37 cellular contexts compared by ENCODE assay signal in the genomic region with DNA sequence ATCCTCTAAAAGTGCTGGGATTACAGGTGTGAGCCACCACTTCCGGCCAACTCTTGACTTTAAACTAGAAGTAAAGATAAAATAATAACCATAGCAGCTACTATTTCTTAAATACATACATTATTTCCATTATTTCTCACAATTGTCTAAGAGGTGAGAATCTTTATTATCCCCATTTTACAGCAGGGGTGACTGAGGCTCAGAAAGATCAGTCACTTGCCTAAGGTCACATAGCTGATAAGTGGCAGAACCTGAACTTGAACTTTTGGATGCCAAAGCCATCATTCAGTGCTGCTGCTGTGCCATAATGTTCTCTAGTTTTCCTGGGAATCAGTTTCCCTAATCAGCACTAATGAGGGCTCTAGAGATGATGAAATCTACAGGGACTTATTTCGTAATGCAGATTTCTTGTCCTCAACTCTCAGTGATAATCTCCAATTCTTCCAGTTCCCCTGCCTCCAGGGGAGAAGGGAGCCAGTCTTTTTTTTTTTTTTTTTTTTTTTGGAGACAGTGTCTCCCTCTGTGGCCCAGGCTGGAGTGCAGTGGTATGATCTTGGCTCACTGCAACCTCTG. TPM values are rescaled to one million over a fixed set of nuclear protein-coding genes. Genes with fewer than 3 reads are reported as not detected.
"Had no signal": no experiment of that assay in that cellular context is flagged by ENCODE, and none has a peak within 500 bp of the region (broad histone marks: within the 10 kb centered on the region; RNA-seq: fewer than 3 reads in every experiment).

No MANE protein-coding gene starts in this region.

- FAIRE-seq: astrocyte, bronchial epithelial cell had no signal

- H3K36me3 ChIP-seq: brain microvascular endothelial cell, esophagus muscularis mucosa, gastrocnemius medialis, heart left ventricle had no signal

- DNase-seq: activated CD4-positive, alpha-beta memory T cell treated with anti-CD3 and anti-CD28 coated beads for 36 hours; activated CD4-positive, alpha-beta T cell treated with anti-CD3 and anti-CD28 coated beads for 1 hour; activated CD4-positive, alpha-beta T cell treated with anti-CD3 and anti-CD28 coated beads, Interleukin-2, amount 10 ng/mL, durations not matched to agents 24 days and 14 days; activated CD4-positive, CD25-positive, alpha-beta regulatory T cell; activated CD8-positive, alpha-beta memory T cell treated with anti-CD3 and anti-CD28 coated beads, Interleukin-2, amount 10 ng/mL, durations not matched to agents 7 days and 5 days; activated CD8-positive, alpha-beta memory T cell treated with anti-CD3 and anti-CD28 coated beads, Interleukin-2, amount 50 U/mL, for 4 hours; activated CD8-positive, alpha-beta T cell treated with anti-CD3 and anti-CD28 coated beads, Interleukin-2, amount 10 ng/mL, durations not matched to agents 7 days and 5 days; activated effector memory CD4-positive, alpha-beta T cell treated with anti-CD3 and anti-CD28 coated beads, Interleukin-2, amount 50 U/mL, for 16 hours; activated naive CD4-positive, alpha-beta T cell treated with anti-CD3 and anti-CD28 coated beads for 36 hours; activated naive CD8-positive, alpha-beta T cell treated with anti-CD3 and anti-CD28 coated beads for 36 hours; activated naive CD8-positive, alpha-beta T cell treated with anti-CD3 and anti-CD28 coated beads, Interleukin-2, amount 50 U/mL, for 24 hours; activated T-cell treated with anti-CD3 and anti-CD28 coated beads, Interleukin-2, amount 50 U/mL, for 1 hour; activated T-cell treated with anti-CD3 and anti-CD28 coated beads, Interleukin-2, amount 50 U/mL, for 48 hours; amniotic stem cell; anterior cingulate cortex; brain microvascular endothelial cell; effector CD4-positive, alpha-beta T cell; effector memory CD8-positive, alpha-beta T cell; erythroblast; foreskin keratinocyte; gastrocnemius medialis; glutamatergic neuron; heart left ventricle; T-helper 1 cell; T-helper 17 cell; T1000 had no signal

- H3K36me3 Mint-ChIP-seq: activated CD4-positive, alpha-beta memory T cell treated with anti-CD3 and anti-CD28 coated beads for 36 hours; activated CD8-positive, alpha-beta memory T cell treated with anti-CD3 and anti-CD28 coated beads, Interleukin-2, amount 10 ng/mL, durations not matched to agents 7 days and 5 days; activated naive CD4-positive, alpha-beta T cell treated with anti-CD3 and anti-CD28 coated beads, Interleukin-2, amount 50 U/mL, for 24 hours; activated naive CD8-positive, alpha-beta T cell treated with anti-CD3 and anti-CD28 coated beads for 36 hours had no signal

- H3K9me3 ChIP-seq: esophagus muscularis mucosa, gastrocnemius medialis, heart left ventricle had no signal

- H3K27ac ChIP-seq: brain microvascular endothelial cell, coronary artery, esophagus muscularis mucosa, foreskin keratinocyte, gastrocnemius medialis, heart left ventricle had no signal

- H3K27me3 ChIP-seq: brain microvascular endothelial cell, foreskin keratinocyte had no signal

- H3K9me3 Mint-ChIP-seq: activated CD4-positive, alpha-beta memory T cell treated with anti-CD3 and anti-CD28 coated beads for 36 hours; activated CD4-positive, alpha-beta T cell treated with anti-CD3 and anti-CD28 coated beads, Interleukin-2, amount 10 ng/mL, durations not matched to agents 24 days and 14 days; activated naive CD4-positive, alpha-beta T cell treated with anti-CD3 and anti-CD28 coated beads for 36 hours; activated naive CD4-positive, alpha-beta T cell treated with anti-CD3 and anti-CD28 coated beads, Interleukin-2, amount 50 U/mL, for 24 hours; activated naive CD8-positive, alpha-beta T cell treated with anti-CD3 and anti-CD28 coated beads for 36 hours; activated naive CD8-positive, alpha-beta T cell treated with anti-CD3 and anti-CD28 coated beads, Interleukin-2, amount 50 U/mL, for 24 hours; activated T-helper 1 cell treated with anti-CD3 and anti-CD28 coated beads, Interleukin-12 subunit alpha, Interleukin-12 subunit beta, Interleukin-2, Interleukin-4 antibody, amounts not matched to agents 30 ng/mL and 10 ng/mL and 1 ng/mL, durations not matched to agents 14 hours and 24 hours and 36 hours; activated T-helper 2 cell treated with anti-CD3 and anti-CD28 coated beads, Interferon-gamma antibody, Interleukin-2, Interleukin-4, amounts not matched to agents 10 μg/mL and 5 μg/mL and 100 μg/mL, durations not matched to agents 14 hours and 24 hours and 36 hours; central memory CD8-positive, alpha-beta T cell; dendritic cell treated with granulocyte-macrophage colony-stimulating factor and Interleukin-4, amounts not matched to agents 40 ng/mL and 50 ng/mL, for 4 days; effector memory CD8-positive, alpha-beta T cell; T-helper 2 cell treated with Interferon-gamma antibody and Interleukin-4, amounts not matched to agents 5 μg/mL and 100 μg/mL, for 36 hours had no signal

- H3K4me1 ChIP-seq: foreskin keratinocyte, gastrocnemius medialis had no signal

- H3K27ac Mint-ChIP-seq: activated CD4-positive, alpha-beta memory T cell treated with anti-CD3 and anti-CD28 coated beads for 36 hours; activated CD4-positive, alpha-beta T cell treated with anti-CD3 and anti-CD28 coated beads, Interleukin-2, amount 10 ng/mL, durations not matched to agents 24 days and 14 days; activated CD8-positive, alpha-beta memory T cell treated with anti-CD3 and anti-CD28 coated beads, Interleukin-2, amount 10 ng/mL, durations not matched to agents 7 days and 5 days; activated CD8-positive, alpha-beta T cell treated with anti-CD3 and anti-CD28 coated beads, Interleukin-2, amount 10 ng/mL, durations not matched to agents 7 days and 5 days; activated naive CD4-positive, alpha-beta T cell treated with anti-CD3 and anti-CD28 coated beads for 36 hours; activated naive CD4-positive, alpha-beta T cell treated with anti-CD3 and anti-CD28 coated beads, Interleukin-2, amount 50 U/mL, for 24 hours; activated naive CD8-positive, alpha-beta T cell treated with anti-CD3 and anti-CD28 coated beads for 36 hours; activated naive CD8-positive, alpha-beta T cell treated with anti-CD3 and anti-CD28 coated beads, Interleukin-2, amount 50 U/mL, for 24 hours; activated T-helper 1 cell treated with anti-CD3 and anti-CD28 coated beads, Interleukin-12 subunit alpha, Interleukin-12 subunit beta, Interleukin-2, Interleukin-4 antibody, amounts not matched to agents 30 ng/mL and 10 ng/mL and 1 ng/mL, durations not matched to agents 14 hours and 24 hours and 36 hours; activated T-helper 2 cell treated with anti-CD3 and anti-CD28 coated beads, Interferon-gamma antibody, Interleukin-2, Interleukin-4, amounts not matched to agents 10 μg/mL and 5 μg/mL and 100 μg/mL, durations not matched to agents 14 hours and 24 hours and 36 hours; dendritic cell treated with granulocyte-macrophage colony-stimulating factor and Interleukin-4, amounts not matched to agents 40 ng/mL and 50 ng/mL, for 4 days; effector memory CD8-positive, alpha-beta T cell; T-helper 17 cell; T-helper 2 cell treated with Interferon-gamma antibody and Interleukin-4, amounts not matched to agents 5 μg/mL and 100 μg/mL, for 36 hours had no signal

- H3K4me3 ChIP-seq: coronary artery, esophagus muscularis mucosa, gastrocnemius medialis, heart left ventricle had no signal

- H3K4me3 Mint-ChIP-seq: activated CD4-positive, alpha-beta memory T cell treated with anti-CD3 and anti-CD28 coated beads for 36 hours; activated CD4-positive, alpha-beta T cell treated with anti-CD3 and anti-CD28 coated beads, Interleukin-2, amount 10 ng/mL, durations not matched to agents 24 days and 14 days; activated CD8-positive, alpha-beta memory T cell treated with anti-CD3 and anti-CD28 coated beads, Interleukin-2, amount 10 ng/mL, durations not matched to agents 7 days and 5 days; activated CD8-positive, alpha-beta T cell treated with anti-CD3 and anti-CD28 coated beads, Interleukin-2, amount 10 ng/mL, durations not matched to agents 7 days and 5 days; activated naive CD4-positive, alpha-beta T cell treated with anti-CD3 and anti-CD28 coated beads for 36 hours; activated naive CD4-positive, alpha-beta T cell treated with anti-CD3 and anti-CD28 coated beads, Interleukin-2, amount 50 U/mL, for 24 hours; activated naive CD8-positive, alpha-beta T cell treated with anti-CD3 and anti-CD28 coated beads for 36 hours; activated naive CD8-positive, alpha-beta T cell treated with anti-CD3 and anti-CD28 coated beads, Interleukin-2, amount 50 U/mL, for 24 hours; activated T-helper 1 cell treated with anti-CD3 and anti-CD28 coated beads, Interleukin-12 subunit alpha, Interleukin-12 subunit beta, Interleukin-2, Interleukin-4 antibody, amounts not matched to agents 30 ng/mL and 10 ng/mL and 1 ng/mL, durations not matched to agents 14 hours and 24 hours and 36 hours; central memory CD8-positive, alpha-beta T cell; dendritic cell treated with granulocyte-macrophage colony-stimulating factor and Interleukin-4, amounts not matched to agents 40 ng/mL and 50 ng/mL, for 4 days; effector memory CD8-positive, alpha-beta T cell; T-helper 17 cell; T-helper 2 cell treated with Interferon-gamma antibody and Interleukin-4, amounts not matched to agents 5 μg/mL and 100 μg/mL, for 36 hours had no signal

- ATAC-seq: activated CD8-positive, alpha-beta memory T cell treated with anti-CD3 and anti-CD28 coated beads, Interleukin-2, amount 10 ng/mL, durations not matched to agents 7 days and 5 days; activated CD8-positive, alpha-beta T cell treated with anti-CD3 and anti-CD28 coated beads, Interleukin-2, amount 10 ng/mL, durations not matched to agents 7 days and 5 days; activated naive CD8-positive, alpha-beta T cell treated with anti-CD3 and anti-CD28 coated beads, Interleukin-2, amount 50 U/mL, for 24 hours; effector memory CD8-positive, alpha-beta T cell; foreskin keratinocyte; gastrocnemius medialis; heart left ventricle; T-helper 17 cell had no signal

RNA-seq across cellular contexts. Expression of gene GPRC5B, which starts 25.2 kb away (rescaled TPM):
- total RNA-seq: activated CD4-positive, alpha-beta memory T cell treated with anti-CD3 and anti-CD28 coated beads for 36 hours; activated CD8-positive, alpha-beta memory T cell treated with anti-CD3 and anti-CD28 coated beads for 36 hours; activated CD8-positive, alpha-beta memory T cell treated with anti-CD3 and anti-CD28 coated beads, Interleukin-2, amount 10 ng/mL, durations not matched to agents 7 days and 5 days; activated CD8-positive, alpha-beta T cell treated with anti-CD3 and anti-CD28 coated beads, Interleukin-2, amount 10 ng/mL, durations not matched to agents 7 days and 5 days; activated T-helper 1 cell treated with anti-CD3 and anti-CD28 coated beads, Interleukin-12 subunit alpha, Interleukin-12 subunit beta, Interleukin-2, Interleukin-4 antibody, amounts not matched to agents 30 ng/mL and 10 ng/mL and 1 ng/mL, durations not matched to agents 14 hours and 24 hours and 36 hours; activated T-helper 2 cell treated with anti-CD3 and anti-CD28 coated beads, Interferon-gamma antibody, Interleukin-2, Interleukin-4, amounts not matched to agents 10 μg/mL and 5 μg/mL and 100 μg/mL, durations not matched to agents 14 hours and 24 hours and 36 hours had no signal
